In the genomic region with DNA sequence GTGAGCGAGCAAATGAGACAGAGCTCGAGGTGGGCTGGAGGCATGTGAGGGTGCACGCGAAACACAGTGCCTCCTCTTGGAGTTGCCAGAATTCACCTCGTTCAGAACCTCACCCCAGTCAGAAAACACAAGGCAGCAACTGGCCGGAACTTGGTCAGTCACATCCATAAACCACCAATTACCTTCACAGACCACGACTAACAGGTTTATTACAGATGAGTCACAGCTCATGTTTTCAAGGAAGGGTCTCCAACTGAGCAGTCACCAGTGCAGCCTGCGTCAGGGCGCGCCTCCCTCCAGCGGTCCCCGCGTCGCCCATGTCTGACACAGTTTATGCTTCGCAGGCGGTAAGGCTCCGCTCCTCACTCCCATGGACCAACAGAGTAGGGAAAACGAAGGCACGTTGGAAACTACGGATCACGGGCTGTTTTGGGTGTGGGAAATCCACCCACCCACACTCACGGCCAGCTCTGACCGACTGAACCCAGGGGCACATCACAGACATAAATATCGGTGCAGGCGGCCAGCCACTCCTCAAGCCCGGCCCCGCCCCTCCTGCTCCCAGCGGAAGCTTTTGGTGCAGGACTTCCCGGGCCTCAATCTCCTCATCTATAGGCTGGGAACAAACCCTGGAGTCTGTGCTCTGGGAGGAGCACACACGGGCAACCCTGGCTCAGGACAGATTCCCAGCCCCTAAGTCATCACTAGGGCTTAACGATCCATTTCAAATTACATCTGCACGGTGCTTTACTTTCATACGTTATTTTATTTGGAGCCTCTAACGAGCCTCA, we compare ENCODE assay signal across 10 cellular contexts.
A peak's percentile ranks its signal among the peaks of the same experiment; 100 is the strongest.
DNase-seq lines count a peak whose midpoint lies in the region; ATAC-seq and TF ChIP-seq lines count a peak whose summit lies in the region.
"Had no signal": no experiment of that assay in that cellular context is flagged by ENCODE, and none has a peak within 500 bp of the region (broad histone marks: within the 10 kb centered on the region; RNA-seq: fewer than 3 reads in every experiment).

No MANE protein-coding gene starts in this region.

- H3K36me3 ChIP-seq in A673 (ENCODE audit: insufficient read depth, low read length, poor library complexity, severe bottlenecking) (no peaks in the 10 kb centered on the region), GM23248 (ENCODE audit: low read depth) (no peaks in the 10 kb centered on the region)

- H3K4me3 ChIP-seq in A673 (ENCODE audit: low read depth, low read length, poor library complexity, severe bottlenecking) (no peak overlapping the region), GM23248 (no peak overlapping the region)

- H4K20me1 ChIP-seq in GM23248 (ENCODE audit: insufficient read depth) = peaks cover 70% of the 10 kb centered on the region

- no TSS peak for BruUV-seq in A673 (replicated peaks; lab: Mats Ljungman, UMichigan)

- H3K27ac ChIP-seq in A673 (ENCODE audit: low read depth, low read length, poor library complexity, severe bottlenecking) (peak overlapping the region; percentile 43), GM23248 (peak overlapping the region; percentile 38), foreskin keratinocyte (no peak overlapping the region)

- H3K27ac Mint-ChIP-seq in activated naive CD8-positive, alpha-beta T cell = peak overlapping the region; percentile 81

- ATAC-seq in foreskin keratinocyte (no peak), HG02610 (IDR thresholded peaks at IDR 0.05; ENCODE audit: unreplicated experiment) (no peak)

- H3K9me3 ChIP-seq in A673 (ENCODE audit: low read depth, low read length, poor library complexity, severe bottlenecking) (no peaks in the 10 kb centered on the region), GM23248 (ENCODE audit: low read depth) (no peaks in the 10 kb centered on the region)

- no peak overlapping the region for H2AFZ ChIP-seq in GM23248

- H3K4me1 Mint-ChIP-seq in activated naive CD8-positive, alpha-beta T cell (ENCODE audit: low read depth) = peaks cover 87% of the 10 kb centered on the region

- peak overlapping the region; percentile 34 for H3K4me2 ChIP-seq in GM23248 (ENCODE audit: unreplicated experiment)

- CTCF ChIA-PET in A673 (lab: Charles Lee) = no interaction called here

- H3K36me3 Mint-ChIP-seq in activated naive CD8-positive, alpha-beta T cell = no peaks in the 10 kb centered on the region

- no peak for DNase-seq in A673 (ENCODE audit: low spot score)
- DNase-seq in GM23248 = no peak
- DNase-seq in kidney tubule cell (ENCODE audit: low spot score) = peak; percentile 86
- no peak for DNase-seq in foreskin keratinocyte
- DNase-seq in germinal center (ENCODE audit: low spot score) = no peak
- DNase-seq in epidermal melanocyte (ENCODE audit: insufficient read length, low spot score) = no peak
- DNase-seq: DMS153, RPMI8226 had no signal

- 67 to 69% methylated on average over 33 to 34 of the region's 34 CpGs for WGBS in GM23248 (ENCODE audit: low coverage in 1 of 2, low lambda C conversion rate in 2 of 2, missing lambda C conversion rate in 2 of 2), 2 experiments

- H3F3A ChIP-seq in GM23248 (ENCODE audit: insufficient read depth) = peaks cover 22% of the 10 kb centered on the region; the same call in 1 of the 2 replicates

- in situ Hi-C loops in GM23248 (cut with MboI) = loop anchor here (10.0 kb wide), 1 partner anchor 161 kb away; the partner anchor contains the start of gene SPG7

- H3K79me2 ChIP-seq in GM23248 (ENCODE audit: insufficient read depth) = peaks cover 100% of the 10 kb centered on the region

- intact Hi-C loops in A673 (cut with micrococcal nuclease; ENCODE audit: unreplicated experiment) = no loop called here

- H3K9me2 ChIP-seq in GM23248 (ENCODE audit: insufficient read depth) = no peaks in the 10 kb centered on the region

- TF ChIP-seq CTCF in A673 (conservative IDR thresholded peaks at IDR 0.05; ENCODE audit: low read depth, low read length) = no peak
- no peak for TF ChIP-seq CTCF in foreskin keratinocyte (conservative IDR thresholded peaks at IDR 0.05)

- no peaks in the 10 kb centered on the region for H3K27me3 Mint-ChIP-seq in activated naive CD8-positive, alpha-beta T cell

- POLR2A ChIA-PET in A673 (lab: Charles Lee; ENCODE audit: low non-redundant PET) = no interaction called here

- H3K9ac ChIP-seq in GM23248 = peak overlapping the region; percentile 46

- peaks cover 37% of the 10 kb centered on the region for H3K4me1 ChIP-seq in A673 (ENCODE audit: insufficient read depth, low read length, poor library complexity, severe bottlenecking)
- H3K4me1 ChIP-seq in GM23248 (ENCODE audit: insufficient read depth) = peaks cover 20% of the 10 kb centered on the region
- peaks cover 32% of the 10 kb centered on the region for H3K4me1 ChIP-seq in foreskin keratinocyte

- H3K4me3 Mint-ChIP-seq in activated naive CD8-positive, alpha-beta T cell = no peak overlapping the region

- no peaks in the 10 kb centered on the region for H3K9me3 Mint-ChIP-seq in activated naive CD8-positive, alpha-beta T cell (ENCODE audit: low read depth)

- H3K27me3 ChIP-seq in A673 (replicated peaks; ENCODE audit: insufficient read depth, low read depth, low read length, poor library complexity) (no peaks in the 10 kb centered on the region), GM23248 (replicated peaks; ENCODE audit: insufficient read depth) (no peaks in the 10 kb centered on the region), foreskin keratinocyte (no peaks in the 10 kb centered on the region)
